Comparison of ENCODE assay signal across 22 cellular contexts in genomic region chr5:148641735-148642134, GRCh38. TPM values are rescaled to one million over a fixed set of nuclear protein-coding genes. Genes with fewer than 3 reads are reported as not detected.
"Had no signal": no experiment of that assay in that cellular context is flagged by ENCODE, and none has a peak within 500 bp of the region (broad histone marks: within the 10 kb centered on the region; RNA-seq: fewer than 3 reads in every experiment).

No MANE protein-coding gene starts in this region.

- H3K9me3 ChIP-seq: SK-N-SH had no signal

- DNase-seq: IMR-90, Karpas-422, KG1, MM.1S, NCI-H1092 treated with DMSO at 0.1 percent for 48 hours, NCI-H1436, NCI-H1694, NCI-H187 treated with DMSO at 0.1 percent for 48 hours, NCI-H2081, NCI-H2107, NCI-H2171, NCI-H226, NCI-H446, NCI-H510A, NCI-H524 treated with DMSO at 0.1 percent for 48 hours, NCI-H69, NCI-H774, Right ventricle myocardium superior, RPMI8226, SK-N-SH, SW 1271 had no signal

- H3K4me2 ChIP-seq: SK-N-SH had no signal

- H3K9ac ChIP-seq: SK-N-SH had no signal

RNA-seq across cellular contexts. Expression of gene HTR4, which starts 12.6 kb away (rescaled TPM):
- total RNA-seq: IMR-90, SK-MEL-5 had no signal
- polyA plus RNA-seq: IMR-90, SK-N-SH had no signal
